In genomic region chr2:28247747-28248146, GRCh38 we compare ENCODE assay signal across 15 cellular contexts.
DNase-seq lines count a peak whose midpoint lies in the region; TF ChIP-seq lines count a peak whose summit lies in the region.
"Had no signal": no experiment of that assay in that cellular context is flagged by ENCODE, and none has a peak within 500 bp of the region (broad histone marks: within the 10 kb centered on the region; RNA-seq: fewer than 3 reads in every experiment).

No MANE protein-coding gene starts in this region.

- peak overlapping the region in 6 of 8 donors; percentile 16 to 80 (median 58) for H3K27ac Mint-ChIP-seq in CD8-positive, alpha-beta memory T cell
- no peak overlapping the region for H3K27ac Mint-ChIP-seq in Calu3 (ENCODE audit: unreplicated experiment)

- H3K4me3 Mint-ChIP-seq in CD8-positive, alpha-beta memory T cell: no peak overlapping the region
- no peak overlapping the region for H3K4me3 Mint-ChIP-seq in Calu3 (ENCODE audit: low read depth, unreplicated experiment)
- H3K4me3 Mint-ChIP-seq: CD14-positive monocyte had no signal

- no TSS peak for BruUV-seq in Calu3 (replicated peaks; lab: Mats Ljungman, UMichigan)

- H3K4me1 ChIP-seq in left ventricle myocardium inferior: peaks cover 22% of the 10 kb centered on the region
- H3K4me1 ChIP-seq in CD8-positive, alpha-beta memory T cell (ENCODE audit: insufficient read depth, low read length): peaks cover 16% of the 10 kb centered on the region

- peaks cover 26 to 41% (median 37%) of the 10 kb centered on the region in 3 donors for H3K4me1 Mint-ChIP-seq in CD8-positive, alpha-beta memory T cell
- no peaks in the 10 kb centered on the region for H3K4me1 Mint-ChIP-seq in Calu3 (ENCODE audit: low read depth, unreplicated experiment)

- peaks cover 0 to 24% (median 2%) of the 10 kb centered on the region in 3 donors for H3K36me3 Mint-ChIP-seq in CD8-positive, alpha-beta memory T cell
- no peaks in the 10 kb centered on the region for H3K36me3 Mint-ChIP-seq in Calu3 (ENCODE audit: insufficient read depth, unreplicated experiment)

- no peaks in the 10 kb centered on the region for H3K27me3 ChIP-seq in left ventricle myocardium inferior (ENCODE audit: low read depth)
- no peaks in the 10 kb centered on the region for H3K27me3 ChIP-seq in CD8-positive, alpha-beta memory T cell (ENCODE audit: insufficient read depth, low read length, poor library complexity, severe bottlenecking)

- peak overlapping the region; percentile 41 for H3K27ac ChIP-seq in left ventricle myocardium inferior (replicated peaks)
- H3K27ac ChIP-seq in CD8-positive, alpha-beta memory T cell (ENCODE audit: low read depth, low read length): no peak overlapping the region
- peak overlapping the region; percentile 72 for H3K27ac ChIP-seq in cingulate gyrus (ENCODE audit: low read depth, low read length)
- H3K27ac ChIP-seq: GM23248 had no signal

- POLR2A ChIA-PET in CD8-positive, alpha-beta memory T cell (lab: Charles Lee): no interaction called here

- H3K9me3 ChIP-seq in left ventricle myocardium inferior (replicated peaks): no peaks in the 10 kb centered on the region
- H3K9me3 ChIP-seq in CD8-positive, alpha-beta memory T cell (ENCODE audit: low read length): no peaks in the 10 kb centered on the region
- H3K9me3 ChIP-seq: Caco-2, HAP-1 had no signal

- CTCF ChIA-PET in CD8-positive, alpha-beta memory T cell (lab: Charles Lee): no interaction called here
- CTCF ChIA-PET in Calu3 (lab: Charles Lee): no interaction called here

- no peaks in the 10 kb centered on the region for H3K27me3 Mint-ChIP-seq in CD8-positive, alpha-beta memory T cell
- no peaks in the 10 kb centered on the region for H3K27me3 Mint-ChIP-seq in Calu3 (ENCODE audit: unreplicated experiment)

- no peak overlapping the region for H3K4me3 ChIP-seq in left ventricle myocardium inferior
- no peak overlapping the region for H3K4me3 ChIP-seq in CD8-positive, alpha-beta memory T cell (ENCODE audit: low read length)
- H3K4me3 ChIP-seq: GM23248, HAP-1 had no signal

- no peaks in the 10 kb centered on the region for H3K9me3 Mint-ChIP-seq in CD8-positive, alpha-beta memory T cell
- no peaks in the 10 kb centered on the region for H3K9me3 Mint-ChIP-seq in Calu3 (ENCODE audit: low read depth, unreplicated experiment)
- H3K9me3 Mint-ChIP-seq: CD14-positive monocyte had no signal

- peaks cover 16% of the 10 kb centered on the region for H3K36me3 ChIP-seq in left ventricle myocardium inferior
- H3K36me3 ChIP-seq in CD8-positive, alpha-beta memory T cell (ENCODE audit: insufficient read depth, low read length): no peaks in the 10 kb centered on the region
- H3K36me3 ChIP-seq: HAP-1 had no signal

- no peak for TF ChIP-seq CTCF in left ventricle myocardium inferior (IDR thresholded peaks at IDR 0.05; ENCODE audit: borderline replicate concordance)
- TF ChIP-seq CTCF in Calu3 (IDR thresholded peaks at IDR 0.05; ENCODE audit: unreplicated experiment): no peak

- DNase-seq in left ventricle myocardium inferior (no peak), cardiac septum (ENCODE audit: low spot score) (no peak), retina (peak; percentile 4), Calu3 (no peak), LoVo (ENCODE audit: low spot score) (no peak)
- DNase-seq in CD8-positive, alpha-beta memory T cell: no peak
- DNase-seq in effector CD4-positive, alpha-beta T cell: no peak
- DNase-seq: Caco-2, GM23248, NCI-H2227 treated with DMSO at 0.1 percent for 48 hours, NCI-H510A treated with DMSO at 0.1 percent for 48 hours, SIG-M5 had no signal

- intact Hi-C loops in left ventricle myocardium inferior (cut with micrococcal nuclease) (no loop called here), cardiac septum (cut with DNase I) (no loop called here), Calu3 (cut with micrococcal nuclease; ENCODE audit: unreplicated experiment) (no loop called here)
